ENCODE assay signal across 8 cellular contexts in genomic region chr6:149864578-149865535, GRCh38. TPM values are rescaled to one million over a fixed set of nuclear protein-coding genes. Genes with fewer than 3 reads are reported as not detected.
DNase-seq lines count a peak whose midpoint lies in the region; ATAC-seq and TF ChIP-seq lines count a peak whose summit lies in the region.

No MANE protein-coding gene starts in this region.

- H3K4me3 ChIP-seq in DOHH2 (ENCODE audit: low read length) (peak overlapping the region; percentile 78), OCI-LY3 (ENCODE audit: low read length) (peak overlapping the region; percentile 97), prostate gland (peak overlapping the region; percentile 68 to 75)

- H4K20me1 ChIP-seq in DOHH2 (ENCODE audit: control insufficient read depth, insufficient read depth, low read depth, low read length), result no peaks in the 10 kb centered on the region; the same call in 1 of the 2 replicates
- H4K20me1 ChIP-seq in OCI-LY3 (ENCODE audit: insufficient read depth, low read length), result no peaks in the 10 kb centered on the region; the same call in 1 of the 2 replicates

- peak overlapping the region; percentile 51; the same call in 1 of the 2 replicates for H2AFZ ChIP-seq in OCI-LY3 (ENCODE audit: low read depth, low read length)

- no peak for TF ChIP-seq POLR2A in prostate gland (IDR thresholded peaks at IDR 0.05)
- no peak for TF ChIP-seq POLR2A in GM18505 (IDR thresholded peaks at IDR 0.05; ENCODE audit: borderline replicate concordance, extremely low read depth, insufficient read depth, insufficient read length)

- ATAC-seq in left ventricle myocardium superior, result peak; percentile 58
- no peak for ATAC-seq in GM18505 (IDR thresholded peaks at IDR 0.05; ENCODE audit: unreplicated experiment)

- no peaks in the 10 kb centered on the region for H3K36me3 ChIP-seq in DOHH2 (ENCODE audit: control insufficient read depth, low read length)
- H3K36me3 ChIP-seq in OCI-LY3 (replicated peaks; ENCODE audit: low read depth, low read length), result no peaks in the 10 kb centered on the region
- no peaks in the 10 kb centered on the region for H3K36me3 ChIP-seq in prostate gland

- H3K79me2 ChIP-seq in DOHH2 (ENCODE audit: control insufficient read depth, low read length) (no peaks in the 10 kb centered on the region), OCI-LY3 (ENCODE audit: low read length) (peaks cover 11% of the 10 kb centered on the region; the same call in 1 of the 2 replicates)

- DNase-seq in HuH-7.5 (ENCODE audit: low spot score) (peak; percentile 67), amygdala (lab: John Stamatoyannopoulos, UW) (peak in 29 of 56 donors; percentile 11 to 76 (median 50)), left ventricle myocardium superior (no peak), prostate gland (ENCODE audit: low spot score) (peak; percentile 49), islet precursor cell (no peak)

- H3K27ac ChIP-seq in DOHH2 (ENCODE audit: low read depth, low read length) (0 out of 2 replicates have a peak overlapping the region, but pooled peaks have one; percentile 10), OCI-LY3 (ENCODE audit: low read length) (no peak overlapping the region; the same call in 1 of the 2 replicates), prostate gland (peak overlapping the region; percentile 86 to 95)

- H3K4me1 ChIP-seq in DOHH2 (ENCODE audit: control insufficient read depth, low read length) (peaks cover 35% of the 10 kb centered on the region), OCI-LY3 (ENCODE audit: low read length) (peaks cover 13% of the 10 kb centered on the region), prostate gland (replicated peaks) (peaks cover 4% of the 10 kb centered on the region)

- WGBS in prostate gland, result 11% methylated on average over 23 of the region's 23 CpGs

- H3K27me3 ChIP-seq in DOHH2 (ENCODE audit: control insufficient read depth, low read length) (peaks cover 13% of the 10 kb centered on the region), OCI-LY3 (ENCODE audit: low read depth, low read length) (no peaks in the 10 kb centered on the region), prostate gland (replicated peaks; ENCODE audit: insufficient read depth) (no peaks in the 10 kb centered on the region)

- TF ChIP-seq CTCF in DOHH2 (IDR thresholded peaks at IDR 0.05; ENCODE audit: low read depth, low read length, poor library complexity, severe bottlenecking) (peak; percentile 74), OCI-LY3 (IDR thresholded peaks at IDR 0.05; ENCODE audit: low read depth, low read length) (peak; percentile 69), prostate gland (IDR thresholded peaks at IDR 0.05) (peak in 3 of 4 experiments; percentile 61 to 79 (median 71))

- intact Hi-C loops in left ventricle myocardium superior (cut with micrococcal nuclease), result no loop called here
- intact Hi-C loops in prostate gland (cut with DNase I), result loop anchor here (10.0 kb wide), 2 partner anchors 140 to 300 kb away; partner anchors contain the start of gene GINM1

- H3K9me3 ChIP-seq in DOHH2 (ENCODE audit: control insufficient read depth, insufficient read depth, low read length) (no peaks in the 10 kb centered on the region), OCI-LY3 (ENCODE audit: insufficient read depth, low read length) (no peaks in the 10 kb centered on the region), prostate gland (no peaks in the 10 kb centered on the region)

- peak overlapping the region; percentile 59 for H3K9ac ChIP-seq in OCI-LY3 (ENCODE audit: low read length)

- H3K9me2 ChIP-seq in DOHH2 (replicated peaks; ENCODE audit: control insufficient read depth, low read length), result no peaks in the 10 kb centered on the region

- peaks cover 5% of the 10 kb centered on the region; the same call in 1 of the 2 replicates for H3F3A ChIP-seq in DOHH2 (ENCODE audit: control insufficient read depth, insufficient read depth)

- H3K4me2 ChIP-seq in DOHH2 (ENCODE audit: low read length) (peak overlapping the region; percentile 84), OCI-LY3 (ENCODE audit: low read length) (peak overlapping the region; percentile 92)

RNA-seq across cellular contexts. Expression of gene LRP11, which starts 0.7 kb away (rescaled TPM):
- total RNA-seq in left ventricle myocardium superior, result 21.5 TPM
- 10 to 100 TPM; 52.7 to 76.3 TPM for total RNA-seq in prostate gland

RNA-seq across cellular contexts. Expression of gene RAET1E, which starts 33.1 kb away (rescaled TPM):
- 0.79 TPM for total RNA-seq in left ventricle myocardium superior
- under 1 TPM; 0.23 to 0.77 TPM for total RNA-seq in prostate gland

RNA-seq across cellular contexts. Expression of gene RAET1G, which starts 58.1 kb away (rescaled TPM):
- 0.32 TPM for total RNA-seq in left ventricle myocardium superior
- total RNA-seq in prostate gland, result 1 to 10 TPM in 1 of 2 donors, not detected in 1; 4.4 TPM

Comparison
In these comparisons a context has a peak if more than half of its experiments do, and no peak if none do; other contexts are left out.
1. DNase-seq: peak in HuH-7.5 (single experiment), amygdala (29 of 56) and prostate gland (single experiment); none in left ventricle myocardium superior (single experiment) and islet precursor cell (single experiment).
2. Peak in every context shown above with its lines, with median percentiles within 50 percentile points of each other: H3K4me3 ChIP-seq and CTCF ChIP-seq.